Comparison of ENCODE assay signal across 8 cellular contexts in genomic region chr17:8222630-8223355, GRCh38. TPM values are rescaled to one million over a fixed set of nuclear protein-coding genes. Genes with fewer than 3 reads are reported as not detected.
DNase-seq lines count a peak whose midpoint lies in the region; ATAC-seq and TF ChIP-seq lines count a peak whose summit lies in the region.

No MANE protein-coding gene starts in this region.

- H3K9me3 Mint-ChIP-seq in activated CD4-positive, alpha-beta T cell treated with anti-CD3 and anti-CD28 coated beads for 36 hours (ENCODE audit: low read depth): no peaks in the 10 kb centered on the region

- DNase-seq in AG08395 (ENCODE audit: low spot score) (peak; percentile 83), NCI-H446 (lab: John Stamatoyannopoulos, UW) (peak; percentile 76 to 91), choroid plexus epithelial cell (ENCODE audit: low read depth) (peak; percentile 96), left colon (peak; percentile 94 to 95)
- peak; percentile 94 for DNase-seq in activated CD4-positive, alpha-beta T cell treated with anti-CD3 and anti-CD28 coated beads for 36 hours
- DNase-seq in stimulated activated CD4-positive, alpha-beta T cell treated with anti-CD3 and anti-CD28 coated beads, Interleukin-1b, Interleukin-23, amount 100 ng/mL, for 24 hours (ENCODE audit: low read depth in 4 of 4, low spot score in 1 of 4): peak; percentile 75 to 89 (median 88)

- TF ChIP-seq CTCF in choroid plexus epithelial cell (conservative IDR thresholded peaks at IDR 0.05; ENCODE audit: low read depth, low read length): no peak

- H3K4me3 Mint-ChIP-seq in activated CD4-positive, alpha-beta T cell treated with anti-CD3 and anti-CD28 coated beads for 36 hours: peak overlapping the region; percentile 98

- peaks cover 54% of the 10 kb centered on the region for H3K4me1 Mint-ChIP-seq in activated CD4-positive, alpha-beta T cell treated with anti-CD3 and anti-CD28 coated beads for 36 hours

- POLR2A ChIA-PET in activated CD4-positive, alpha-beta T cell treated with anti-CD3 and anti-CD28 coated beads for 36 hours (lab: Charles Lee): interaction anchor here (0.7 to 4.7 kb wide), 11 partner anchors 12 to 103 kb away, joined by 3 to 45 read pairs (median 5); partner anchors contain the start of genes AURKB, BORCS6 and CTC1

- CTCF ChIA-PET in activated CD4-positive, alpha-beta T cell treated with anti-CD3 and anti-CD28 coated beads for 36 hours (lab: Charles Lee): interaction anchor here (1.2 to 5.4 kb wide), 11 partner anchors 12 to 143 kb away, joined by 3 to 48 read pairs (median 8); partner anchors contain the start of genes ALOXE3, AURKB, BORCS6 and PFAS

- H3K4me3 ChIP-seq in choroid plexus epithelial cell (ENCODE audit: low read depth, low read length): peak overlapping the region; percentile 77

- no peaks in the 10 kb centered on the region for H3K27me3 Mint-ChIP-seq in activated CD4-positive, alpha-beta T cell treated with anti-CD3 and anti-CD28 coated beads for 36 hours

- peaks cover 34% of the 10 kb centered on the region for H3K36me3 Mint-ChIP-seq in activated CD4-positive, alpha-beta T cell treated with anti-CD3 and anti-CD28 coated beads for 36 hours (ENCODE audit: low read depth)

- H3K27ac Mint-ChIP-seq in activated CD4-positive, alpha-beta T cell treated with anti-CD3 and anti-CD28 coated beads for 36 hours: peak overlapping the region; percentile 98

- peak; percentile 43 for ATAC-seq in GM18907 (IDR thresholded peaks at IDR 0.05; ENCODE audit: unreplicated experiment)
- ATAC-seq in HG03175 (IDR thresholded peaks at IDR 0.05; ENCODE audit: unreplicated experiment): peak; percentile 30
- ATAC-seq in activated CD4-positive, alpha-beta T cell treated with anti-CD3 and anti-CD28 coated beads for 36 hours: peak; percentile 35
- peak; percentile 66 for ATAC-seq in left colon

- intact Hi-C loops in activated CD4-positive, alpha-beta T cell treated with anti-CD3 and anti-CD28 coated beads for 36 hours (cut with DNase I, micrococcal nuclease): loop anchor here (1.0 to 5.0 kb wide), 15 partner anchors 12 to 535 kb away; partner anchors contain the start of genes AURKB (in 1 of the 2), CTC1 (in 1 of the 2), RANGRF (in 1 of the 2) and RPL26 (in 1 of the 2)
- intact Hi-C loops in left colon (cut with DNase I, micrococcal nuclease): no loop called here

RNA-seq across cellular contexts. Expression of gene AURKB, which starts 12.4 kb away (rescaled TPM):
- total RNA-seq in activated CD4-positive, alpha-beta T cell treated with anti-CD3 and anti-CD28 coated beads for 36 hours: 100 to 1,000 TPM; 173 to 226 TPM
- 10 to 100 TPM in 1 of 2 donors, 1 to 10 TPM in 1; 6.4 to 22.4 TPM for total RNA-seq in left colon

RNA-seq across cellular contexts. Expression of gene CTC1, which starts 25.1 kb away (rescaled TPM):
- total RNA-seq in activated CD4-positive, alpha-beta T cell treated with anti-CD3 and anti-CD28 coated beads for 36 hours: 10 to 100 TPM; 49.3 to 57.9 TPM
- total RNA-seq in left colon: 10 to 100 TPM; 38.7 to 38.8 TPM

RNA-seq across cellular contexts. Expression of gene PFAS, which starts 26.3 kb away (rescaled TPM):
- 100 to 1,000 TPM; 113 to 141 TPM for total RNA-seq in activated CD4-positive, alpha-beta T cell treated with anti-CD3 and anti-CD28 coated beads for 36 hours
- 10 to 100 TPM; 17.0 to 23.9 TPM for total RNA-seq in left colon

RNA-seq across cellular contexts. Expression of gene BORCS6, which starts 32.8 kb away (rescaled TPM):
- 1 to 10 TPM; 3.9 to 4.5 TPM for total RNA-seq in activated CD4-positive, alpha-beta T cell treated with anti-CD3 and anti-CD28 coated beads for 36 hours
- 10 to 100 TPM; 12.2 to 13.3 TPM for total RNA-seq in left colon

RNA-seq across cellular contexts. Expression of gene TMEM107, which starts 46.6 kb away (rescaled TPM):
- total RNA-seq in activated CD4-positive, alpha-beta T cell treated with anti-CD3 and anti-CD28 coated beads for 36 hours: 10 to 100 TPM; 24.0 to 34.4 TPM
- total RNA-seq in left colon: 10 to 100 TPM; 11.3 to 12.6 TPM

Comparison
In these comparisons a context has a peak if more than half of its experiments do, and no peak if none do; other contexts are left out.
1. Peak in every context shown above with its lines: DNase-seq, ATAC-seq and H3K4me3 ChIP-seq.
2. RNA of gene AURKB, which starts 12.4 kb away (total RNA-seq): 173 to 226 TPM in activated CD4-positive, alpha-beta T cell treated with anti-CD3 and anti-CD28 coated beads for 36 hours; 6.4 to 22.4 TPM in left colon; every median in the first group is over 4 times any median in the second.
3. RNA of gene PFAS, which starts 26.3 kb away (total RNA-seq): 113 to 141 TPM in activated CD4-positive, alpha-beta T cell treated with anti-CD3 and anti-CD28 coated beads for 36 hours; 17.0 to 23.9 TPM in left colon; every median in the first group is over 4 times any median in the second.
4. intact Hi-C loops: an anchor here in activated CD4-positive, alpha-beta T cell treated with anti-CD3 and anti-CD28 coated beads for 36 hours (1.0 to 5.0 kb wide); none called in left colon.